ENCODE assay signal across 14 cellular contexts in genomic region chr19:55014714-55015113, GRCh38. TPM values are rescaled to one million over a fixed set of nuclear protein-coding genes. Genes with fewer than 3 reads are reported as not detected.
A peak's percentile ranks its signal among the peaks of the same experiment; 100 is the strongest.
DNase-seq lines count a peak whose midpoint lies in the region; ATAC-seq and TF ChIP-seq lines count a peak whose summit lies in the region.
"Had no signal": no experiment of that assay in that cellular context is flagged by ENCODE, and none has a peak within 500 bp of the region (broad histone marks: within the 10 kb centered on the region; RNA-seq: fewer than 3 reads in every experiment).

No MANE protein-coding gene starts in this region.

- H3K36me3 Mint-ChIP-seq in stimulated activated memory B cell treated with anti-CD40 and anti-IgM and Interleukin-4, amounts not matched to agents 10 μg/mL and 1 μg/mL and 100 μg/mL, for 72 hours: peaks cover 51% of the 10 kb centered on the region

- H3K9me3 ChIP-seq in right atrium auricular region (no peaks in the 10 kb centered on the region), SJCRH30 (replicated peaks) (no peaks in the 10 kb centered on the region), gastroesophageal sphincter (no peaks in the 10 kb centered on the region), WERI-Rb-1 (ENCODE audit: severe bottlenecking) (no peaks in the 10 kb centered on the region)

- TF ChIP-seq POLR2A in gastroesophageal sphincter (IDR thresholded peaks at IDR 0.05): no peak

- DNase-seq in Right ventricle myocardium superior (peak; percentile 46), right atrium auricular region (ENCODE audit: low spot score) (no peak), SJCRH30 (peak; percentile 50 to 61), WERI-Rb-1 (no peak), dedifferentiated amniotic fluid mesenchymal stem cell (ENCODE audit: extremely low spot score) (no peak)
- DNase-seq: NCI-H2029 had no signal

- peak overlapping the region; percentile 40 for H3K4me3 Mint-ChIP-seq in stimulated activated memory B cell treated with anti-CD40 and anti-IgM and Interleukin-4, amounts not matched to agents 10 μg/mL and 1 μg/mL and 100 μg/mL, for 72 hours
- H3K4me3 Mint-ChIP-seq: brain had no signal

- intact Hi-C loops in Right ventricle myocardium superior (cut with DNase I): no loop called here

- H3K36me3 ChIP-seq in right atrium auricular region (no peaks in the 10 kb centered on the region), SJCRH30 (no peaks in the 10 kb centered on the region), gastroesophageal sphincter (no peaks in the 10 kb centered on the region), WERI-Rb-1 (no peaks in the 10 kb centered on the region)

- no peaks in the 10 kb centered on the region for H3K27me3 Mint-ChIP-seq in stimulated activated memory B cell treated with anti-CD40 and anti-IgM and Interleukin-4, amounts not matched to agents 10 μg/mL and 1 μg/mL and 100 μg/mL, for 72 hours
- H3K27me3 Mint-ChIP-seq: brain had no signal

- H3K4me1 ChIP-seq in right atrium auricular region (no peaks in the 10 kb centered on the region), SJCRH30 (no peaks in the 10 kb centered on the region), gastroesophageal sphincter (no peaks in the 10 kb centered on the region)

- no peaks in the 10 kb centered on the region for H3K4me1 Mint-ChIP-seq in stimulated activated memory B cell treated with anti-CD40 and anti-IgM and Interleukin-4, amounts not matched to agents 10 μg/mL and 1 μg/mL and 100 μg/mL, for 72 hours

- TF ChIP-seq CTCF in right atrium auricular region (IDR thresholded peaks at IDR 0.05): no peak
- no peak for TF ChIP-seq CTCF in gastroesophageal sphincter (IDR thresholded peaks at IDR 0.05)
- TF ChIP-seq CTCF in WERI-Rb-1 (IDR thresholded peaks at IDR 0.05; ENCODE audit: low read depth, low read length): no peak

- no peak overlapping the region for H3K4me3 ChIP-seq in right atrium auricular region
- H3K4me3 ChIP-seq in SJCRH30: peak overlapping the region; percentile 41
- no peak overlapping the region for H3K4me3 ChIP-seq in gastroesophageal sphincter
- no peak overlapping the region for H3K4me3 ChIP-seq in WERI-Rb-1 (ENCODE audit: low read depth, low read length)
- H3K4me3 ChIP-seq: GM12878 had no signal

- no peak for TF ChIP-seq EP300 in gastroesophageal sphincter (IDR thresholded peaks at IDR 0.05)

- peaks cover 16% of the 10 kb centered on the region for H3K9me3 Mint-ChIP-seq in stimulated activated memory B cell treated with anti-CD40 and anti-IgM and Interleukin-4, amounts not matched to agents 10 μg/mL and 1 μg/mL and 100 μg/mL, for 72 hours

- no peak overlapping the region for H3K27ac ChIP-seq in right atrium auricular region
- no peak overlapping the region for H3K27ac ChIP-seq in SJCRH30
- no peak overlapping the region for H3K27ac ChIP-seq in gastroesophageal sphincter
- no peak overlapping the region for H3K27ac ChIP-seq in WERI-Rb-1
- H3K27ac ChIP-seq: C4-2B, RWPE1 had no signal

- peak; percentile 20 for ATAC-seq in Right ventricle myocardium superior (ENCODE audit: poor library complexity)
- peak; percentile 50 for ATAC-seq in gastroesophageal sphincter
- peak; percentile 48 for ATAC-seq in stimulated activated memory B cell treated with anti-CD40 and anti-IgM and Interleukin-4, amounts not matched to agents 10 μg/mL and 1 μg/mL and 100 μg/mL, for 72 hours
- no peak for ATAC-seq in GM19452 (IDR thresholded peaks at IDR 0.05; ENCODE audit: unreplicated experiment)
- ATAC-seq: GM12878 had no signal

- H3K27me3 ChIP-seq in right atrium auricular region (no peaks in the 10 kb centered on the region), SJCRH30 (no peaks in the 10 kb centered on the region), gastroesophageal sphincter (no peaks in the 10 kb centered on the region), WERI-Rb-1 (ENCODE audit: insufficient read depth, low read depth, severe bottlenecking) (no peaks in the 10 kb centered on the region)

- peak overlapping the region; percentile 17 for H3K27ac Mint-ChIP-seq in stimulated activated memory B cell treated with anti-CD40 and anti-IgM and Interleukin-4, amounts not matched to agents 10 μg/mL and 1 μg/mL and 100 μg/mL, for 72 hours
- H3K27ac Mint-ChIP-seq: brain had no signal

- WGBS in gastroesophageal sphincter (ENCODE audit: low coverage in 1 of 2), 2 donors: 87% methylated on average over 13 of the region's 22 CpGs; no CpG with 5 or more reads in 1 of the 2 donors

RNA-seq across cellular contexts. Expression of gene GP6, which starts 23.4 kb away (rescaled TPM):
- 0.48 TPM for total RNA-seq in Right ventricle myocardium superior
- under 1 TPM in 1 of 2 donors, not detected in 1; 0.16 TPM for total RNA-seq in right atrium auricular region
- 15.1 and 16.7 TPM in 2 replicates for total RNA-seq in SJCRH30 (2014; rRNA removed; shearing (Covaris generic))
- not detected for total RNA-seq in gastroesophageal sphincter
- total RNA-seq: fibroblast of lung, GM12878 had no signal

RNA-seq across cellular contexts. Expression of gene RDH13, which starts 48.2 kb away (rescaled TPM):
- total RNA-seq in Right ventricle myocardium superior (45.6 TPM), right atrium auricular region (10 to 100 TPM; 26.5 to 28.1 TPM), gastroesophageal sphincter (10 to 100 TPM in 3 of 4 donors, 1 to 10 TPM in 1; 10.0 to 15.6 (median 13.9) TPM)
- total RNA-seq in SJCRH30 (2014; rRNA removed; shearing (Covaris generic)): 29.9 and 30.5 TPM in 2 replicates

RNA-seq across cellular contexts. Expression of gene NLRP2, which starts 48.5 kb away (rescaled TPM):
- total RNA-seq in Right ventricle myocardium superior (0.78 TPM), right atrium auricular region (under 1 TPM; 0.20 to 0.26 TPM), gastroesophageal sphincter (1 to 10 TPM in 1 of 4 donors, under 1 TPM in 1, not detected in 2; 0.15 to 1.1 TPM)
- total RNA-seq in SJCRH30 (2014; rRNA removed; shearing (Covaris generic)): not detected in 2 replicates

Comparison
In these comparisons a context has a peak if more than half of its experiments do, and no peak if none do; other contexts are left out.
1. DNase-seq: peak in Right ventricle myocardium superior (single experiment) and SJCRH30 (2 of 2); none in right atrium auricular region (single experiment), WERI-Rb-1 (single experiment) and dedifferentiated amniotic fluid mesenchymal stem cell (single experiment).
2. RNA of gene GP6, which starts 23.4 kb away (total RNA-seq): 15.1 to 16.7 TPM in SJCRH30; 0.48 TPM in Right ventricle myocardium superior (single experiment), 0.16 TPM in right atrium auricular region and not detected in gastroesophageal sphincter; every median in the first group is over 10 times any median in the second.